Comparison of ENCODE assay signal across 6 cellular contexts in the genomic region with DNA sequence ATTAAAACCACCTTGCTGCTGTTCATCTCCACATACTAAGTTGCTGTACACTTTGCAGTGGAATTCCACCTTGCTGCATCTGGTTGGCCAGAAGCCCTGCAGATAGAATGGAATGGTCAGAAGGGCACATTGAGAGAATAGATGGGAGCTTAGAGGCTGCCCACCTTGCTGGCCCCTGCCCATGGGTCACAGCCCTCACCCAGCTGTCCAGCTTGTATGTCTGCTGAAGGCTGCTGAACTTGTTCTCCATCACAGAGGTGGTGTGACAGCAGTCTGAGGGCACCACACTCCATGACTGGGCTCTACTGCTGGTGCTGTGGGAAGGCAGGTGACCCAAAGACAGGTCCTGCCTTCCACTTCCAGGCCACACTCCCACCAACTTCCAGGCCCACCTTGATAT.
"Had no signal": no experiment of that assay in that cellular context is flagged by ENCODE, and none has a peak within 500 bp of the region (broad histone marks: within the 10 kb centered on the region; RNA-seq: fewer than 3 reads in every experiment).

No MANE protein-coding gene starts in this region.

- FAIRE-seq: GM12891, GM12892, GM18507, GM19239 had no signal

- H3K4me3 ChIP-seq: GM12878 had no signal

- ATAC-seq: GM12878 had no signal

- DNase-seq: GF-D8 had no signal
